ENCODE assay signal across 29 cellular contexts in genomic region chr7:98958968-98959367, GRCh38.
"Had no signal": no experiment of that assay in that cellular context is flagged by ENCODE, and none has a peak within 500 bp of the region (broad histone marks: within the 10 kb centered on the region; RNA-seq: fewer than 3 reads in every experiment).

No MANE protein-coding gene starts in this region.

- H3K27me3 ChIP-seq: gastrocnemius medialis, heart left ventricle, hepatocyte, left lung, right atrium auricular region, testis, tibial artery had no signal

- H3K4me1 Mint-ChIP-seq: mesothelial cell of epicardium, neural crest cell had no signal

- H3K27me3 Mint-ChIP-seq: effector memory CD8-positive, alpha-beta T cell; naive B cell; natural killer cell treated with Interleukin-12 subunit alpha and Interleukin-12 subunit beta and Interleukin-15 and Interleukin-18, amount 100 ng/mL, for 72 hours; type B pancreatic cell had no signal

- H3K9me3 Mint-ChIP-seq: effector memory CD8-positive, alpha-beta T cell; mesothelial cell of epicardium; naive B cell; natural killer cell treated with Interleukin-12 subunit alpha and Interleukin-12 subunit beta and Interleukin-15 and Interleukin-18, amount 100 ng/mL, for 72 hours; neural crest cell; type B pancreatic cell had no signal

- H3K4me3 Mint-ChIP-seq: effector memory CD8-positive, alpha-beta T cell; mesothelial cell of epicardium; naive B cell; natural killer cell treated with Interleukin-12 subunit alpha and Interleukin-12 subunit beta and Interleukin-15 and Interleukin-18, amount 100 ng/mL, for 72 hours; neural crest cell; type B pancreatic cell had no signal

- H3K27ac ChIP-seq: epithelial cell of prostate, gastrocnemius medialis, heart left ventricle, hepatocyte, left lung, prostate gland, right atrium auricular region, testis, tibial artery had no signal

- H3K4me3 ChIP-seq: gastrocnemius medialis, heart left ventricle, hepatocyte, left lung, mucosa of descending colon, prostate gland, right atrium auricular region, smooth muscle cell, testis, tibial artery had no signal

- DNase-seq: cortex of kidney; effector memory CD8-positive, alpha-beta T cell; foreskin fibroblast; gastrocnemius medialis; heart left ventricle; kidney; left lung; mesenchymal stem cell; mucosa of descending colon; naive B cell; stimulated activated CD4-positive, alpha-beta T cell treated with anti-CD3 and anti-CD28 coated beads, Interleukin-12 subunit alpha, Interleukin-12 subunit beta, amount 100 ng/mL, for 4 hours; stimulated activated CD4-positive, alpha-beta T cell treated with anti-CD3 and anti-CD28 coated beads, Interleukin-1b, Interleukin-23, amount 100 ng/mL, for 48 hours; stimulated activated CD4-positive, alpha-beta T cell treated with anti-CD3 and anti-CD28 coated beads, Interleukin-4, amount 100 ng/mL, for 1 hour; stimulated activated CD8-positive, alpha-beta memory T cell treated with anti-CD3 and anti-CD28 coated beads, Interleukin-4, amount 100 ng/mL, for 48 hours; stimulated activated naive CD8-positive, alpha-beta T cell treated with anti-CD3 and anti-CD28 coated beads, Interleukin-15, Interleukin-2, amounts not matched to agents 100 U/mL and 50 U/mL, for 24 hours; substantia nigra; testis; tibial artery had no signal

- H3K27ac Mint-ChIP-seq: mesothelial cell of epicardium; natural killer cell treated with Interleukin-12 subunit alpha and Interleukin-12 subunit beta and Interleukin-15 and Interleukin-18, amount 100 ng/mL, for 72 hours; type B pancreatic cell had no signal

- H3K4me1 ChIP-seq: left lung, prostate gland, testis, tibial artery had no signal

- H3K9me3 ChIP-seq: gastrocnemius medialis, heart left ventricle, left lung, mucosa of descending colon, prostate gland, right atrium auricular region, testis, tibial artery had no signal

- H2AFZ ChIP-seq: hepatocyte had no signal

- ATAC-seq: effector memory CD8-positive, alpha-beta T cell; esophagus mucosa; gastrocnemius medialis; heart left ventricle; left lung; mucosa of descending colon; natural killer cell treated with Interleukin-12 subunit alpha and Interleukin-12 subunit beta and Interleukin-15 and Interleukin-18, amount 100 ng/mL, for 72 hours; sciatic nerve; stimulated activated naive CD8-positive, alpha-beta T cell treated with anti-CD3 and anti-CD28 coated beads, Interleukin-15, Interleukin-2, amounts not matched to agents 100 U/mL and 50 U/mL, for 24 hours had no signal

- H3K4me2 ChIP-seq: hepatocyte, smooth muscle cell had no signal
